ENCODE assay signal across 26 cellular contexts in the genomic region with DNA sequence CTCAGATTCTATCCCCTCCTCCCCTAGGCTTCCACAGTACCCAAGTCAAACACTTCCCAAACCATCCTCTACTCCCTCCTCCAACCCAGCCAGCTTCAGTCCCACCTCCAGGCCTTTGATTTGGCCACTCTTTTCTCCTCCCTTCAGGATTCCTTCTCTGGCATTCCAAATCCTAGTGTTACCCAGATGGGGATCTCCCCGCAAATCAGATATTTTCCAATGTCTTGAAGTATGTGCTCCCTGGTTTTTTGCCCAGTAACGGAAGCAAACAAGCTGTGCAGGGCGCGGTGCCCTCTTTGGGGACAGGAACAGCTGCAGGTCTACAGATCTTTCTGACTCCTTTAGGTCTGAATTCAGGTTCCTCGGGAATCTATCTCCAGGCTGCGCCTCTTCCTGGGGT. TPM values are rescaled to one million over a fixed set of nuclear protein-coding genes. Genes with fewer than 3 reads are reported as not detected.
DNase-seq lines count a peak whose midpoint lies in the region; FAIRE-seq and TF ChIP-seq lines count a peak whose summit lies in the region.
"Had no signal": no experiment of that assay in that cellular context is flagged by ENCODE, and none has a peak within 500 bp of the region (broad histone marks: within the 10 kb centered on the region; RNA-seq: fewer than 3 reads in every experiment).

No MANE protein-coding gene starts in this region.

- H3K36me3 Mint-ChIP-seq in activated naive CD4-positive, alpha-beta T cell treated with anti-CD3 and anti-CD28 coated beads, Interleukin-2, amount 10 ng/mL, durations not matched to agents 7 days and 5 days, result peaks cover 10% of the 10 kb centered on the region
- H3K36me3 Mint-ChIP-seq in CD8-positive, alpha-beta memory T cell, result peaks cover 0 to 2% (median 0%) of the 10 kb centered on the region in 3 donors

- peaks cover 33% of the 10 kb centered on the region for H3K27me3 Mint-ChIP-seq in activated naive CD4-positive, alpha-beta T cell treated with anti-CD3 and anti-CD28 coated beads, Interleukin-2, amount 10 ng/mL, durations not matched to agents 7 days and 5 days
- H3K27me3 Mint-ChIP-seq in CD8-positive, alpha-beta memory T cell, result peaks cover 20 to 22% of the 10 kb centered on the region in 2 donors
- H3K27me3 Mint-ChIP-seq: CD4-positive, alpha-beta T cell had no signal

- peaks cover 17% of the 10 kb centered on the region for H3K4me1 Mint-ChIP-seq in activated naive CD4-positive, alpha-beta T cell treated with anti-CD3 and anti-CD28 coated beads, Interleukin-2, amount 10 ng/mL, durations not matched to agents 7 days and 5 days
- peaks cover 0 to 22% (median 14%) of the 10 kb centered on the region in 3 donors for H3K4me1 Mint-ChIP-seq in CD8-positive, alpha-beta memory T cell

- peak overlapping the region; percentile 62 for H3K27ac Mint-ChIP-seq in activated naive CD4-positive, alpha-beta T cell treated with anti-CD3 and anti-CD28 coated beads, Interleukin-2, amount 10 ng/mL, durations not matched to agents 7 days and 5 days
- peak overlapping the region in 1 of 8 donors; percentile 72 for H3K27ac Mint-ChIP-seq in CD8-positive, alpha-beta memory T cell
- H3K27ac Mint-ChIP-seq: CD4-positive, alpha-beta T cell had no signal

- H3K9me3 Mint-ChIP-seq in activated naive CD4-positive, alpha-beta T cell treated with anti-CD3 and anti-CD28 coated beads, Interleukin-2, amount 10 ng/mL, durations not matched to agents 7 days and 5 days, result no peaks in the 10 kb centered on the region
- H3K9me3 Mint-ChIP-seq in CD8-positive, alpha-beta memory T cell, result no peaks in the 10 kb centered on the region
- H3K9me3 Mint-ChIP-seq: CD4-positive, alpha-beta T cell had no signal

- H3K27ac ChIP-seq in coronary artery, result no peak overlapping the region
- H3K27ac ChIP-seq in CD8-positive, alpha-beta memory T cell (ENCODE audit: low read depth, low read length), result no peak overlapping the region
- H3K27ac ChIP-seq: A549; BLaER1 treated with 17β-estradiol and CSF1 and Interleukin-3, amounts not matched to agents 10 nM and 100 nM had no signal

- peaks cover 5% of the 10 kb centered on the region for H3K4me1 ChIP-seq in CD8-positive, alpha-beta memory T cell (ENCODE audit: insufficient read depth, low read length)
- H3K4me1 ChIP-seq: A549, BE2C had no signal

- no peak overlapping the region for H3K4me3 ChIP-seq in coronary artery
- H3K4me3 ChIP-seq in CD8-positive, alpha-beta memory T cell (ENCODE audit: low read length), result no peak overlapping the region
- H3K4me3 ChIP-seq: A549; BLaER1 treated with 17β-estradiol and CSF1 and Interleukin-3, amounts not matched to agents 10 nM and 100 nM had no signal

- no peaks in the 10 kb centered on the region for H3K9me3 ChIP-seq in CD8-positive, alpha-beta memory T cell (ENCODE audit: low read length)
- H3K9me3 ChIP-seq: A549, BE2C had no signal

- DNase-seq in activated naive CD4-positive, alpha-beta T cell treated with anti-CD3 and anti-CD28 coated beads, Interleukin-2, amount 10 ng/mL, durations not matched to agents 7 days and 5 days, result no peak
- DNase-seq in activated naive CD4-positive, alpha-beta T cell treated with Interleukin-2 at 50 U/mL for 16 hours, result no peak
- DNase-seq in coronary artery (ENCODE audit: low spot score), result peak; percentile 9
- peak; percentile 18 for DNase-seq in posterior vena cava (ENCODE audit: low spot score)
- no peak for DNase-seq in frontal cortex (ENCODE audit: low spot score in 2 of 2)
- DNase-seq in cerebellar nuclear complex (lab: John Stamatoyannopoulos, UW), result no peak
- no peak for DNase-seq in CD8-positive, alpha-beta memory T cell
- DNase-seq: 8988T; ACHN; AML-193; BE2C; Calu3; CD4-positive, alpha-beta T cell; COR-L47; DMS53; DMS79 treated with DMSO at 0.1 percent for 48 hours; GF-D8; H7; HCEC 1CT had no signal

- H3K27me3 ChIP-seq in CD8-positive, alpha-beta memory T cell (ENCODE audit: insufficient read depth, low read length, poor library complexity, severe bottlenecking), result no peaks in the 10 kb centered on the region
- H3K27me3 ChIP-seq: BE2C had no signal

- CTCF ChIA-PET in activated naive CD4-positive, alpha-beta T cell treated with anti-CD3 and anti-CD28 coated beads, Interleukin-2, amount 10 ng/mL, durations not matched to agents 7 days and 5 days (lab: Charles Lee), result no interaction called here
- CTCF ChIA-PET in CD8-positive, alpha-beta memory T cell (lab: Charles Lee), result no interaction called here

- H3K36me3 ChIP-seq in CD8-positive, alpha-beta memory T cell (ENCODE audit: insufficient read depth, low read length), result no peaks in the 10 kb centered on the region
- H3K36me3 ChIP-seq: BE2C had no signal

- no peak overlapping the region for H3K4me3 Mint-ChIP-seq in activated naive CD4-positive, alpha-beta T cell treated with anti-CD3 and anti-CD28 coated beads, Interleukin-2, amount 10 ng/mL, durations not matched to agents 7 days and 5 days
- H3K4me3 Mint-ChIP-seq in CD8-positive, alpha-beta memory T cell, result peak overlapping the region in 1 of 7 donors; percentile 24
- H3K4me3 Mint-ChIP-seq: CD14-positive monocyte; CD4-positive, alpha-beta T cell had no signal

- FAIRE-seq in frontal cortex (lab: Jason Lieb, UNC), result no peak
- FAIRE-seq: A549, GM12891, GM18507, H1 had no signal

- TF ChIP-seq CTCF in coronary artery (IDR thresholded peaks at IDR 0.05), result no peak

- intact Hi-C loops in posterior vena cava (cut with DNase I), result no loop called here

- POLR2A ChIA-PET in CD8-positive, alpha-beta memory T cell (lab: Charles Lee), result no interaction called here

RNA-seq across cellular contexts. Expression of a gene that starts 2.2 kb away (rescaled TPM):
- 1 to 10 TPM; 1.2 to 2.3 TPM for total RNA-seq in posterior vena cava
- total RNA-seq in frontal cortex, result 14.7 TPM
- total RNA-seq in CD8-positive, alpha-beta memory T cell, result under 1 TPM; 0.35 to 0.60 TPM
- 0.94 TPM for polyA plus RNA-seq in CD8-positive, alpha-beta memory T cell
- total RNA-seq: Daoy had no signal

RNA-seq across cellular contexts. Expression of a gene that starts 7.9 kb away (rescaled TPM):
- total RNA-seq in posterior vena cava (1 to 10 TPM; 3.2 to 10.0 TPM), frontal cortex (0.82 TPM)
- total RNA-seq in CD8-positive, alpha-beta memory T cell, result 1 to 10 TPM; 1.8 to 2.3 TPM
- 1.4 TPM for polyA plus RNA-seq in CD8-positive, alpha-beta memory T cell

RNA-seq across cellular contexts. Expression of a gene that starts 28.5 kb away (rescaled TPM):
- total RNA-seq in posterior vena cava (10 to 100 TPM; 25.6 to 30.7 TPM), frontal cortex (17.5 TPM)
- 10 to 100 TPM; 60.8 to 62.3 TPM for total RNA-seq in CD8-positive, alpha-beta memory T cell
- 21.9 TPM for polyA plus RNA-seq in CD8-positive, alpha-beta memory T cell

RNA-seq across cellular contexts. Expression of a gene that starts 37.1 kb away (rescaled TPM):
- total RNA-seq in posterior vena cava (10 to 100 TPM; 70.1 to 75.6 TPM), frontal cortex (86.0 TPM)
- total RNA-seq in CD8-positive, alpha-beta memory T cell, result 100 to 1,000 TPM; 159 to 168 TPM
- 286 TPM for polyA plus RNA-seq in CD8-positive, alpha-beta memory T cell

RNA-seq across cellular contexts. Expression of a gene that starts 39.6 kb away (rescaled TPM):
- total RNA-seq in posterior vena cava, result 1,000 to 10,000 TPM; 1,076 to 2,214 TPM
- total RNA-seq in frontal cortex, result 2.9 TPM
- 1 to 10 TPM; 6.9 to 7.8 TPM for total RNA-seq in CD8-positive, alpha-beta memory T cell
- 170 TPM for polyA plus RNA-seq in CD8-positive, alpha-beta memory T cell

Comparison
In these comparisons a context has a peak if more than half of its experiments do, and no peak if none do; other contexts are left out.
1. DNase-seq: peak in coronary artery (single experiment) and posterior vena cava (single experiment); none in activated naive CD4-positive, alpha-beta T cell treated with anti-CD3 and anti-CD28 coated beads, Interleukin-2, amount 10 ng/mL, durations not matched to agents 7 days and 5 days (single experiment), activated naive CD4-positive, alpha-beta T cell treated with Interleukin-2 at 50 U/mL for 16 hours (single experiment), frontal cortex (0 of 2), cerebellar nuclear complex (0 of 2) and CD8-positive, alpha-beta memory T cell (0 of 5).